ENCODE assay signal across 1 cellular context in genomic region chr20:32674362-32674789, GRCh38.
TF ChIP-seq lines count a peak whose summit lies in the region.

No MANE protein-coding gene starts in this region.

TF ChIP-seq in HepG2, 621 proteins besides CTCF, POLR2A, EP300 and RAD21 (continued from another document and continues in another):
- TF ChIP-seq LRRFIP1 (CRISPR knock-in tag; conservative IDR thresholded peaks at IDR 0.05) (no peak), ZNF768 (CRISPR knock-in tag; IDR thresholded peaks at IDR 0.05) (no peak), ZBTB7B (CRISPR knock-in tag; IDR thresholded peaks at IDR 0.05) (no peak), ZNF44 (CRISPR knock-in tag; IDR thresholded peaks at IDR 0.05) (no peak), RNF219 (CRISPR knock-in tag; IDR thresholded peaks at IDR 0.05) (no peak), ZBTB14 (CRISPR knock-in tag; IDR thresholded peaks at IDR 0.05) (no peak), MXI1 (IDR thresholded peaks at IDR 0.05; ENCODE audit: borderline replicate concordance, low read depth, low read length) (0 out of 3 replicates have a peak, but pooled peaks have one; percentile 21), ISX (CRISPR knock-in tag; conservative IDR thresholded peaks at IDR 0.05) (no peak), ZNF33B (CRISPR knock-in tag; IDR thresholded peaks at IDR 0.05) (no peak), ZNF574 (CRISPR knock-in tag; IDR thresholded peaks at IDR 0.05) (no peak), HNRNPK (IDR thresholded peaks at IDR 0.05; ENCODE audit: low read depth, low read length, poor library complexity, severe bottlenecking) (no peak), DRAP1 (CRISPR knock-in tag; IDR thresholded peaks at IDR 0.05) (no peak), ZNF317 (CRISPR knock-in tag; IDR thresholded peaks at IDR 0.05) (0 out of 2 replicates have a peak, but pooled peaks have one; percentile 72), SIN3A (IDR thresholded peaks at IDR 0.05; ENCODE audit: borderline replicate concordance, low read depth, low read length) (no peak), KAT8 (CRISPR knock-in tag; IDR thresholded peaks at IDR 0.05) (peak; percentile 58; the same call in 1 of the 2 replicates), TMF1 (CRISPR knock-in tag; IDR thresholded peaks at IDR 0.05; ENCODE audit: low read depth) (no peak), FOSL1 (CRISPR knock-in tag; IDR thresholded peaks at IDR 0.05; ENCODE audit: borderline replicate concordance) (no peak), POGZ (CRISPR knock-in tag; IDR thresholded peaks at IDR 0.05) (no peak), AKAP8 (CRISPR knock-in tag; IDR thresholded peaks at IDR 0.05) (no peak), KDM5A (IDR thresholded peaks at IDR 0.05; ENCODE audit: borderline replicate concordance, low read length) (0 out of 2 replicates have a peak, but pooled peaks have one; percentile 41), USF2 (IDR thresholded peaks at IDR 0.05; ENCODE audit: low read depth, low read length) (no peak), USF2 (CRISPR knock-in tag; IDR thresholded peaks at IDR 0.05; ENCODE audit: borderline replicate concordance) (no peak), ZNF720 (CRISPR knock-in tag; IDR thresholded peaks at IDR 0.05) (no peak), CREBL2 (CRISPR knock-in tag; IDR thresholded peaks at IDR 0.05; ENCODE audit: borderline replicate concordance) (no peak), TFDP2 (CRISPR knock-in tag; IDR thresholded peaks at IDR 0.05) (no peak), TP53 (CRISPR knock-in tag; conservative IDR thresholded peaks at IDR 0.05) (no peak), YY1 (IDR thresholded peaks at IDR 0.05; ENCODE audit: insufficient read depth, insufficient replicate concordance, low read depth, low read length) (no peak), ZNF10 (CRISPR knock-in tag; IDR thresholded peaks at IDR 0.05; ENCODE audit: borderline replicate concordance, low read depth) (no peak), HNF1B (CRISPR knock-in tag; IDR thresholded peaks at IDR 0.05) (no peak), SRSF4 (IDR thresholded peaks at IDR 0.05; ENCODE audit: low read depth, low read length, poor library complexity, severe bottlenecking) (no peak), ZNF138 (CRISPR knock-in tag; IDR thresholded peaks at IDR 0.05; ENCODE audit: low read depth) (no peak), PRDM15 (CRISPR knock-in tag; IDR thresholded peaks at IDR 0.05) (no peak), ZNF652 (CRISPR knock-in tag; IDR thresholded peaks at IDR 0.05; ENCODE audit: borderline replicate concordance, low read depth) (peak; percentile 56; the same call in 1 of the 2 replicates), U2AF2 (IDR thresholded peaks at IDR 0.05; ENCODE audit: low read depth, low read length) (no peak), CHCHD3 (CRISPR knock-in tag; IDR thresholded peaks at IDR 0.05) (no peak), ZNF17 (CRISPR knock-in tag; IDR thresholded peaks at IDR 0.05) (no peak), PHF21A (CRISPR knock-in tag; IDR thresholded peaks at IDR 0.05) (peak; percentile 40; the same call in 1 of the 2 replicates), SPEN (CRISPR knock-in tag; IDR thresholded peaks at IDR 0.05; ENCODE audit: low read depth) (no peak; the same call in 1 of the 2 replicates), ZNF691 (CRISPR knock-in tag; IDR thresholded peaks at IDR 0.05; ENCODE audit: borderline replicate concordance, low read depth) (peak; percentile 55; the same call in 1 of the 2 replicates), KDM6A (CRISPR knock-in tag; IDR thresholded peaks at IDR 0.05; ENCODE audit: low read depth) (no peak), TBX2 (CRISPR knock-in tag; IDR thresholded peaks at IDR 0.05; ENCODE audit: borderline replicate concordance) (no peak), NFIB (CRISPR knock-in tag; IDR thresholded peaks at IDR 0.05; ENCODE audit: borderline replicate concordance) (no peak), KLF12 (CRISPR knock-in tag; IDR thresholded peaks at IDR 0.05; ENCODE audit: borderline replicate concordance) (no peak), NFE2 (CRISPR knock-in tag; IDR thresholded peaks at IDR 0.05) (no peak), ARHGAP35 (CRISPR knock-in tag; IDR thresholded peaks at IDR 0.05; ENCODE audit: borderline replicate concordance) (no peak), SMYD3 (CRISPR knock-in tag; IDR thresholded peaks at IDR 0.05) (no peak)
